Comparison of ENCODE assay signal across 8 cellular contexts in genomic region chr17:17682293-17682736, GRCh38. TPM values are rescaled to one million over a fixed set of nuclear protein-coding genes. Genes with fewer than 3 reads are reported as not detected.
DNase-seq lines count a peak whose midpoint lies in the region; ATAC-seq and TF ChIP-seq lines count a peak whose summit lies in the region.

No MANE protein-coding gene starts in this region.

- intact Hi-C loops in A673 (cut with micrococcal nuclease; ENCODE audit: unreplicated experiment) = loop anchor here (5.0 kb wide), 2 partner anchors 110 to 130 kb away; no protein-coding TSS in a partner anchor
- intact Hi-C loops in right lobe of liver (cut with DNase I) = loop anchor here in 1 of 2 donors (10.0 kb wide), 1 partner anchor 182 kb away; no protein-coding TSS in a partner anchor

- H3K4me3 ChIP-seq in A673 (ENCODE audit: low read depth, low read length, poor library complexity, severe bottlenecking) (peak overlapping the region; percentile 82), WERI-Rb-1 (ENCODE audit: low read depth, low read length) (peak overlapping the region; percentile 79), right lobe of liver (peak overlapping the region; percentile 62 to 71 (median 64))

- H3K36me3 Mint-ChIP-seq in chondrocyte (ENCODE audit: low read depth) = no peaks in the 10 kb centered on the region

- POLR2A ChIA-PET in A673 (lab: Charles Lee; ENCODE audit: low non-redundant PET) = no interaction called here

- no peaks in the 10 kb centered on the region for H3K27me3 ChIP-seq in A673 (replicated peaks; ENCODE audit: insufficient read depth, low read depth, low read length, poor library complexity)
- no peaks in the 10 kb centered on the region for H3K27me3 ChIP-seq in WERI-Rb-1 (ENCODE audit: insufficient read depth, low read depth, severe bottlenecking)
- H3K27me3 ChIP-seq in right lobe of liver = no peaks in the 10 kb centered on the region

- in situ Hi-C loops in GM18951 (cut with MboI; ENCODE audit: low sequenced_read_pairs, unreplicated experiment) = no loop called here

- CTCF ChIA-PET in A673 (lab: Charles Lee) = interaction anchor here (0.6 kb wide), 2 partner anchors 102 to 196 kb away, joined by 3 read pairs; no protein-coding TSS in a partner anchor

- 5% methylated on average over 4 of the region's 49 CpGs for WGBS in right lobe of liver (ENCODE audit: insufficient coverage, low coverage, low lambda C conversion rate, missing lambda C conversion rate)

- peak overlapping the region; percentile 80 for H3K27ac Mint-ChIP-seq in chondrocyte (ENCODE audit: unreplicated experiment)

- H3K4me3 Mint-ChIP-seq in chondrocyte (ENCODE audit: unreplicated experiment) = peak overlapping the region; percentile 85

- TF ChIP-seq CTCF in A673 (conservative IDR thresholded peaks at IDR 0.05; ENCODE audit: low read depth, low read length) (no peak), WERI-Rb-1 (IDR thresholded peaks at IDR 0.05; ENCODE audit: low read depth, low read length) (no peak), chondrocyte (IDR thresholded peaks at IDR 0.05) (no peak), right lobe of liver (IDR thresholded peaks at IDR 0.05) (no peak)

- H3K27me3 Mint-ChIP-seq in chondrocyte (ENCODE audit: low read depth) = peaks cover 4% of the 10 kb centered on the region

- no peaks in the 10 kb centered on the region for H3K9me3 ChIP-seq in A673 (ENCODE audit: low read depth, low read length, poor library complexity, severe bottlenecking)
- no peaks in the 10 kb centered on the region for H3K9me3 ChIP-seq in WERI-Rb-1 (ENCODE audit: severe bottlenecking)
- no peaks in the 10 kb centered on the region for H3K9me3 ChIP-seq in right lobe of liver

- no TSS peak for BruUV-seq in A673 (replicated peaks; lab: Mats Ljungman, UMichigan)

- TF ChIP-seq POLR2A in GM18951 (IDR thresholded peaks at IDR 0.05; ENCODE audit: extremely low read depth, insufficient read depth, insufficient read length) (peak; percentile 64), right lobe of liver (IDR thresholded peaks at IDR 0.05) (peak; percentile 7)

- H3K27ac ChIP-seq in A673 (ENCODE audit: low read depth, low read length, poor library complexity, severe bottlenecking) = peak overlapping the region; percentile 94
- H3K27ac ChIP-seq in WERI-Rb-1 = peak overlapping the region; percentile 97
- H3K27ac ChIP-seq in right lobe of liver = peak overlapping the region; percentile 77 to 82 (median 82)

- no peak for DNase-seq in A673 (ENCODE audit: low spot score)
- DNase-seq in WERI-Rb-1 = no peak
- DNase-seq in chondrocyte (ENCODE audit: low spot score) = no peak
- peak in 2 of 3 donors; percentile 71 to 75 for DNase-seq in right lobe of liver
- DNase-seq in stimulated activated CD4-positive, alpha-beta T cell treated with anti-CD3 and anti-CD28 coated beads, TNF-alpha, amount 100 ng/mL, for 48 hours (ENCODE audit: low read depth in 3 of 3) = peak in 2 of 3 donors; percentile 13 to 51

- H3K9me3 Mint-ChIP-seq in chondrocyte (ENCODE audit: low read depth) = no peaks in the 10 kb centered on the region

- peak; percentile 43 for ATAC-seq in HG03521 (IDR thresholded peaks at IDR 0.05; ENCODE audit: unreplicated experiment)
- ATAC-seq in right lobe of liver = peak; percentile 41 to 60 (median 46)
- ATAC-seq in HG02870 (IDR thresholded peaks at IDR 0.05; ENCODE audit: unreplicated experiment) = no peak

- H3K4me1 Mint-ChIP-seq in chondrocyte (ENCODE audit: low read depth) = peaks cover 42% of the 10 kb centered on the region

- H3K4me1 ChIP-seq in A673 (ENCODE audit: insufficient read depth, low read length, poor library complexity, severe bottlenecking) (peaks cover 33% of the 10 kb centered on the region), right lobe of liver (peaks cover 0 to 8% (median 3%) of the 10 kb centered on the region in 4 donors)

- H3K36me3 ChIP-seq in A673 (ENCODE audit: insufficient read depth, low read length, poor library complexity, severe bottlenecking) (no peaks in the 10 kb centered on the region), WERI-Rb-1 (peaks cover 29% of the 10 kb centered on the region), right lobe of liver (no peaks in the 10 kb centered on the region)

RNA-seq across cellular contexts. Expression of gene RAI1, which starts 1.1 kb away (rescaled TPM):
- total RNA-seq in A673 (2021) (46.8 and 58.9 TPM in 2 replicates), chondrocyte (24.0 to 28.7 TPM (median 28.6 TPM) in 3 replicates), right lobe of liver (10 to 100 TPM in 2 of 6 experiments, 1 to 10 TPM in 4; 6.1 to 14.5 (median 8.4) TPM)

Comparison
In these comparisons a context has a peak if more than half of its experiments do, and no peak if none do; other contexts are left out.
1. DNase-seq: peak in right lobe of liver (2 of 3) and stimulated activated CD4-positive, alpha-beta T cell treated with anti-CD3 and anti-CD28 coated beads, TNF-alpha, amount 100 ng/mL, for 48 hours (2 of 3); none in A673 (single experiment), WERI-Rb-1 (single experiment) and chondrocyte (single experiment).
2. Peak in every context shown above with its lines, with median percentiles within 50 percentile points of each other: H3K27ac ChIP-seq and H3K4me3 ChIP-seq.